Comparison of ENCODE assay signal across 7 cellular contexts in the genomic region with DNA sequence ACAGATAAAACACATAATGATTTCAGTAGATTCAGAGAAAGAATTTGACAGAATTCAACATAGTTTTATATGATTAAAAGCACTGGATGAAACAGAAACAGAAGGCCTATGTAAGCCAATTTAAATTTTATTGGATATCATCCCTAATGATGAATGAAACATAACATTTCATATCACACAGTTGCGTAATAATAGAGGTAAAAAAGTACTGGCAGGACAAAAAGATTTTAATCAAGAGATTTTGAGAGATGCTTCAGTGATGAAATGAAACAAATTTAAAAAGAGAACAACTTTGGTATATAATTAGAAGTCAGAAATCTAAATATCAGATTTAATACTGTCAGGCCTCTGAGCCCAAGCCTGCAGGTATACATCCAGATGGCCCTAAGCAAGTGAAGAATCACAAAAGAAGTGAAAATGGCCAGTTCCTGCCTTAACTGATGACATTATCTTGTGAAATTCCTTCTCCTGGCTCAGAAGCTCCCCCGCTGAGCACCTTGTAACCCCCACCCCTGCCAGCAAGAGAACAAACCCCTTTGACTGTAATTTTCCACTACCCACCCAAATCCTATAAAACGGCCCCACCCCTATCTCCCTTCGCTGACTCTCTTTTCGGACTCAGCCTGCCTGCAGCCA.
DNase-seq lines count a peak whose midpoint lies in the region; ATAC-seq, FAIRE-seq and TF ChIP-seq lines count a peak whose summit lies in the region.
"Not testable (repeated sequence)": the region's sequence is repeated elsewhere in the genome, so short reads cannot be mapped to it uniquely, and the experiment has no call there.

No MANE protein-coding gene starts in this region.

- not testable (repeated sequence) for H3K36me3 ChIP-seq in HUES48 (ENCODE audit: control insufficient read depth, insufficient read depth, low read length); IMR-90 (ENCODE audit: control insufficient read depth, insufficient read depth, low read length); K562 (ENCODE audit: control insufficient read depth, insufficient read depth, low read length)
- peaks cover 10% of the 10 kb centered on the region for H3K36me3 ChIP-seq in iPS-18a (ENCODE audit: control insufficient read depth, low read depth, low read length)

- TF ChIP-seq POLR2A in IMR-90 (IDR thresholded peaks at IDR 0.05; ENCODE audit: low read depth, low read length); K562 (conservative IDR thresholded peaks at IDR 0.05): not testable (repeated sequence)

- peaks cover 14% of the 10 kb centered on the region for H3K9me3 Mint-ChIP-seq in mesothelial cell of epicardium

- FAIRE-seq in K562 (lab: Jason Lieb, UNC) = not testable (repeated sequence)

- peaks cover 13% of the 10 kb centered on the region for H3K4me1 ChIP-seq in HUES48 (ENCODE audit: control insufficient read depth, insufficient read depth, low read length)
- H3K4me1 ChIP-seq in IMR-90 (ENCODE audit: control insufficient read depth, insufficient read depth, low read length); K562 (replicated peaks in 1 of 2; ENCODE audit: control insufficient read depth in 2 of 2, insufficient read depth in 2 of 2, low read length in 2 of 2); foreskin keratinocyte: not testable (repeated sequence)
- peaks cover 11% of the 10 kb centered on the region for H3K4me1 ChIP-seq in iPS-18a (ENCODE audit: control insufficient read depth, low read depth, low read length)

- not testable (repeated sequence) for H2BK15ac ChIP-seq in IMR-90 (ENCODE audit: low read depth, low read length)

- intact Hi-C loops in IMR-90 (cut with micrococcal nuclease); K562 (cut with micrococcal nuclease): not testable (repeated sequence)

- not testable (repeated sequence) for H2BK5ac ChIP-seq in IMR-90 (ENCODE audit: low read depth, low read length, poor library complexity, severe bottlenecking)

- not testable (repeated sequence) for H2BK20ac ChIP-seq in IMR-90 (ENCODE audit: low read depth, low read length)

- not testable (repeated sequence) for H3K36me3 Mint-ChIP-seq in mesothelial cell of epicardium

- H3K4me3 Mint-ChIP-seq in mesothelial cell of epicardium = not testable (repeated sequence)

- H3K56ac ChIP-seq in IMR-90 (ENCODE audit: extremely low read depth, insufficient read depth, low read length) = not testable (repeated sequence)

- H3K4me2 ChIP-seq in IMR-90 (ENCODE audit: low read depth, low read length); K562 (ENCODE audit: insufficient read depth, low read length): not testable (repeated sequence)

- not testable (repeated sequence) for H3K9me1 ChIP-seq in IMR-90 (ENCODE audit: insufficient read depth, low read length); K562 (ENCODE audit: control insufficient read depth, insufficient read depth, low read length)

- H4K8ac ChIP-seq in IMR-90 (ENCODE audit: low read depth in 2 of 2, low read length in 2 of 2) = not testable (repeated sequence)

- H3K79me1 ChIP-seq in IMR-90 (ENCODE audit: low read depth in 1 of 2, low read length in 2 of 2) = not testable (repeated sequence)

- not testable (repeated sequence) for H2BK120ac ChIP-seq in IMR-90 (ENCODE audit: low read depth, low read length)

- not testable (repeated sequence) for H3K27ac ChIP-seq in HUES48 (ENCODE audit: low read depth, low read length); IMR-90 (ENCODE audit: insufficient read depth, low read length); K562 (ENCODE audit: extremely low read depth, low read depth, low read length); foreskin keratinocyte
- peak overlapping the region; percentile 85 for H3K27ac ChIP-seq in iPS-18a (ENCODE audit: low read length)

- H4K5ac ChIP-seq in IMR-90 (ENCODE audit: low read depth, low read length) = not testable (repeated sequence)

- CTCF ChIA-PET in IMR-90 (lab: Yijun Ruan, JAX); K562 (lab: Yijun Ruan, JAX; ENCODE audit: low intra/inter-chr PET ratio): not testable (repeated sequence)

- not testable (repeated sequence) for H4K20me1 ChIP-seq in IMR-90 (ENCODE audit: insufficient read depth, low read length); K562 (replicated peaks; ENCODE audit: control insufficient read depth, insufficient read depth, low read length)

- not testable (repeated sequence) for H3K27me3 Mint-ChIP-seq in mesothelial cell of epicardium (ENCODE audit: low read depth)

- not testable (repeated sequence) for H4K91ac ChIP-seq in IMR-90 (ENCODE audit: insufficient read depth, low read depth, low read length)

- not testable (repeated sequence) for H2AK5ac ChIP-seq in IMR-90 (ENCODE audit: low read depth, low read length)

- POLR2A ChIA-PET in IMR-90 (lab: Charles Lee; ENCODE audit: unreplicated experiment); K562 (lab: Yijun Ruan, JAX): not testable (repeated sequence)

- not testable (repeated sequence) for H3K9me3 ChIP-seq in HUES48 (ENCODE audit: control insufficient read depth, insufficient read depth, low read length); IMR-90 (ENCODE audit: control insufficient read depth, insufficient read depth, low read length); K562 (replicated peaks; ENCODE audit: control insufficient read depth, insufficient read depth, low read depth, low read length); iPS-18a (ENCODE audit: control insufficient read depth, low read depth, low read length)

- not testable (repeated sequence) for BruUV-seq in IMR-90 (replicated peaks; lab: Mats Ljungman, UMichigan); K562 (replicated peaks; lab: Mats Ljungman, UMichigan)

- in situ Hi-C loops in IMR-90 (cut with MboI; ENCODE audit: low sequenced_read_pairs); K562 (cut with MboI): not testable (repeated sequence)

- not testable (repeated sequence) for H3K4ac ChIP-seq in IMR-90 (ENCODE audit: low read depth, low read length)

- peak overlapping the region; percentile 50 for H3K9ac ChIP-seq in HUES48 (ENCODE audit: low read depth, low read length)
- not testable (repeated sequence) for H3K9ac ChIP-seq in IMR-90 (ENCODE audit: low read depth, low read length); K562 (ENCODE audit: insufficient read depth in 1 of 2, low read depth in 2 of 2, low read length in 2 of 2)
- H3K9ac ChIP-seq in iPS-18a (ENCODE audit: low read length) = peak overlapping the region; percentile 58

- not testable (repeated sequence) for H2AFZ ChIP-seq in IMR-90 (replicated peaks; ENCODE audit: low read length, poor library complexity); K562 (ENCODE audit: low read depth, low read length)

- TF ChIP-seq EP300 in K562 (IDR thresholded peaks at IDR 0.05; ENCODE audit: low read length) = not testable (repeated sequence)

- not testable (repeated sequence) for H3K14ac ChIP-seq in IMR-90 (replicated peaks; ENCODE audit: low read depth, low read length)

- not testable (repeated sequence) for TF ChIP-seq CTCF in IMR-90 (conservative IDR thresholded peaks at IDR 0.05; ENCODE audit: low read depth, low read length); K562 (IDR thresholded peaks at IDR 0.05 in 2 of 3, conservative IDR thresholded peaks at IDR 0.05 in 1 of 3; ENCODE audit: insufficient read depth in 2 of 3, low read depth in 1 of 3, low read length in 3 of 3); foreskin keratinocyte (conservative IDR thresholded peaks at IDR 0.05); mesothelial cell of epicardium (IDR thresholded peaks at IDR 0.05; ENCODE audit: unreplicated experiment)

- peak; percentile 35 for DNase-seq in ELF-1 (ENCODE audit: low read depth, low spot score)
- DNase-seq in IMR-90; K562 (ENCODE audit: extremely low read depth in 1 of 4, low spot score in 3 of 4); foreskin keratinocyte; mesothelial cell of epicardium (ENCODE audit: low spot score in 2 of 2, unreplicated experiment in 2 of 2): not testable (repeated sequence)

- WGBS in IMR-90 (ENCODE audit: extremely low coverage in 2 of 2, insufficient read length in 1 of 2), 2 experiments = 80% methylated on average over 1 of the region's 5 CpGs; no CpG with 5 or more reads in 1 of the 2 experiments
- WGBS in K562 (ENCODE audit: insufficient coverage, low coverage, missing lambda C conversion rate) = 7% methylated on average over 5 of the region's 5 CpGs

- not testable (repeated sequence) for H3K4me3 ChIP-seq in HUES48 (ENCODE audit: low read depth, low read length); IMR-90 (ENCODE audit: insufficient read depth, low read depth, low read length); K562
- peak overlapping the region; percentile 37 for H3K4me3 ChIP-seq in iPS-18a (ENCODE audit: low read length)

- dilution Hi-C loops in IMR-90 (cut with HindIII; ENCODE audit: low sequenced_read_pairs, unreplicated experiment) = not testable (repeated sequence)

- TF ChIP-seq RAD21 in IMR-90 (IDR thresholded peaks at IDR 0.05; ENCODE audit: low read length); K562 (CRISPR knock-in tag; conservative IDR thresholded peaks at IDR 0.05 in 1 of 2, IDR thresholded peaks at IDR 0.05 in 1 of 2): not testable (repeated sequence)

- H3K23ac ChIP-seq in IMR-90 (ENCODE audit: low read depth, low read length) = not testable (repeated sequence)

- H3K27me3 ChIP-seq in HUES48 (ENCODE audit: control insufficient read depth, insufficient read depth, low read length); IMR-90 (ENCODE audit: control insufficient read depth, insufficient read depth, low read length); K562 (ENCODE audit: control insufficient read depth in 2 of 2, insufficient read depth in 2 of 2, low read length in 2 of 2); foreskin keratinocyte; iPS-18a (ENCODE audit: control insufficient read depth, insufficient read depth, low read length): not testable (repeated sequence)

- H3K27ac Mint-ChIP-seq in mesothelial cell of epicardium = peak overlapping the region; percentile 45

- H3K79me2 ChIP-seq in K562 (ENCODE audit: control insufficient read depth, insufficient read depth, low read length) = not testable (repeated sequence)

- H3K18ac ChIP-seq in IMR-90 (ENCODE audit: low read depth, low read length) = not testable (repeated sequence)

- H3K4me1 Mint-ChIP-seq in mesothelial cell of epicardium = not testable (repeated sequence)

- H2AK9ac ChIP-seq in IMR-90 (replicated peaks; ENCODE audit: low read depth, low read length, poor library complexity) = not testable (repeated sequence)

- ATAC-seq in IMR-90 (ENCODE audit: low read depth); K562: not testable (repeated sequence)
- ATAC-seq in foreskin keratinocyte = peak; percentile 35
